In genomic region chr4:6909113-6909969, GRCh38 we compare ENCODE assay signal across 8 cellular contexts. TPM values are rescaled to one million over a fixed set of nuclear protein-coding genes. Genes with fewer than 3 reads are reported as not detected.
A peak's percentile ranks its signal among the peaks of the same experiment; 100 is the strongest.
DNase-seq lines count a peak whose midpoint lies in the region; ATAC-seq lines count a peak whose summit lies in the region.

Gene TBC1D14, plus strand, starts transcription at chr4:6909826. Its CDS starts 13,564 bp downstream, at chr4:6923390.

- DNase-seq in ACHN = peak; percentile 76
- DNase-seq in NCI-H2196 treated with DMSO at 0.1 percent for 48 hours (lab: John Stamatoyannopoulos, UW; ENCODE audit: unreplicated experiment) = peak; percentile 60
- DNase-seq in activated CD4-positive, alpha-beta T cell treated with anti-CD3 and anti-CD28 coated beads for 1 hour = peak; percentile 82
- peak; percentile 94 for DNase-seq in cerebellum (ENCODE audit: low spot score)
- peak; percentile 86 for DNase-seq in kidney tubule cell (ENCODE audit: low spot score)
- peak; percentile 76 to 86 (median 83) for DNase-seq in stimulated activated CD4-positive, alpha-beta T cell treated with anti-CD3 and anti-CD28 coated beads, Interleukin-1b, Interleukin-23, amount 100 ng/mL, for 24 hours (ENCODE audit: low read depth in 4 of 4, low spot score in 1 of 4)

- peak; percentile 87 for ATAC-seq in GM18867 (IDR thresholded peaks at IDR 0.05; ENCODE audit: unreplicated experiment)
- peak; percentile 85 for ATAC-seq in HG03097 (IDR thresholded peaks at IDR 0.05; ENCODE audit: low FRiP score, unreplicated experiment)

- in situ Hi-C loops in ACHN (cut with HindIII; ENCODE audit: low pct_ligation_motif_present, low pct_unique_long_range_greater_than_20kb, low sequenced_read_pairs) = no loop called here

RNA-seq across cellular contexts. Expression of gene TBC1D14, which starts in this region (rescaled TPM):
- total RNA-seq in cerebellum = 94.1 TPM

Comparison
In these comparisons a context has a peak if more than half of its experiments do, and no peak if none do; other contexts are left out.
1. Peak in every context shown above with its lines: DNase-seq and ATAC-seq.